In the genomic region with DNA sequence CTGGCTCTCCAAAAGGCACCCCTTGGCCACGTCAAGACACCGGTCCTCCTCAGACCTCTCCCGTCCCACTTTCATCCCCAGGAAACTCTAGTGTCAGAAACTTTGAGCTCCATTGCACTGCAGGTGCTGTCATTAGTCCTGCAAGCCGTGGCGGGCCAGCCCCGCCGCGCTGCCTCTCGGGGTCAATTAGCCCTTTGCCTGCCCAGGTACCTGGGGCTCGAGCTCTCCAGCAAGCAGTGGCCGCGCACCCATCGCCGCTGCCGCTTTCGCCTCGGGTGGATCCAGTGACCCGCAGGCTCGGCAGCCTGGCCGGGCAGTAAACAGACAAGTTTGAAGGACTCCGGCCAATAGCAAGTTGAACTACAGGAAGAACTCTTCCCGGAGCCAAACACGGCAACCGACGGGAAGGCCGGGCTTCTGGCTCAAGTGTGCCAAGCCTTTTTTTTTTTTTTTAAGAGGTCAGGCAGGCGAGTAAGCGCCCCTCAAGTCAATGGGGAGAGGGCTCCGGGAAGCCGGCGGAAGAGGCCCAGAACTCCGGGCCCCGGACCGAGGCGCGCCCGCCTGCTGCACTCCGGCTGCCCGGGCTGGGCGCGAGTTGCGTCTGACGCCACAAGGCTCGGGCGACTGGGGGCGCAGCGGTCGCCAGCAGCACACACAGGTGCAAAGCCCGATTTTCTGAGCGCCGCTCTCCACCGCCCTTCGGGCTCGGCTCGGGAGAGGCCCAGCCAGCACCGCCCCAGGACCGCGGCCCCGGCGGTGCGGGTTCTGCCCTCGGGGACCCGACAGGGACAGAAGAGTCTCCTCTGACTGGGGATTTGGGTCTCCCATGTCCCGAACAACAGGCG, we compare ENCODE assay signal across 7 cellular contexts.
DNase-seq lines count a peak whose midpoint lies in the region; ATAC-seq and TF ChIP-seq lines count a peak whose summit lies in the region.

No MANE protein-coding gene starts in this region.

- peaks cover 26% of the 10 kb centered on the region for H3K4me1 Mint-ChIP-seq in stimulated activated naive CD8-positive, alpha-beta T cell treated with anti-CD3 and anti-CD28 coated beads, Interleukin-15, amount 100 ng/mL, for 72 hours

- DNase-seq in GM10266 (ENCODE audit: extremely low spot score) (peak; percentile 33), caudate nucleus (lab: John Stamatoyannopoulos, UW) (peak in 48 of 61 donors; percentile 7 to 73 (median 52)), left kidney (ENCODE audit: low read depth, low spot score) (peak; percentile 64), NCI-H524 treated with DMSO at 0.1 percent for 48 hours (lab: John Stamatoyannopoulos, UW) (no peak)
- DNase-seq in stimulated activated naive CD8-positive, alpha-beta T cell treated with anti-CD3 and anti-CD28 coated beads, Interleukin-15, amount 100 ng/mL, for 72 hours: peak in 1 of 2 donors; percentile 13

- H3K27ac Mint-ChIP-seq in stimulated activated naive CD8-positive, alpha-beta T cell treated with anti-CD3 and anti-CD28 coated beads, Interleukin-15, amount 100 ng/mL, for 72 hours: no peak overlapping the region

- TF ChIP-seq CTCF in GM10266 (IDR thresholded peaks at IDR 0.05; ENCODE audit: control insufficient read depth, insufficient read depth, low read depth, missing control alignments) (no peak), KMS-11 (conservative IDR thresholded peaks at IDR 0.05; ENCODE audit: low read depth, low read length) (no peak)

- no peaks in the 10 kb centered on the region for H3K4me1 ChIP-seq in KMS-11 (ENCODE audit: low read depth, poor library complexity, severe bottlenecking)

- H3K4me3 ChIP-seq in KMS-11 (IDR thresholded peaks at IDR 0.05; ENCODE audit: insufficient read depth, low read depth, low read length): no peak overlapping the region

- H3K9ac ChIP-seq in KMS-11: no peak overlapping the region; the same call in 1 of the 2 replicates

- peak overlapping the region; percentile 50; the same call in 1 of the 2 replicates for H2AFZ ChIP-seq in KMS-11 (ENCODE audit: low read depth)

- no peaks in the 10 kb centered on the region for H3K9me3 Mint-ChIP-seq in stimulated activated naive CD8-positive, alpha-beta T cell treated with anti-CD3 and anti-CD28 coated beads, Interleukin-15, amount 100 ng/mL, for 72 hours

- peak; percentile 46 for ATAC-seq in stimulated activated naive CD8-positive, alpha-beta T cell treated with anti-CD3 and anti-CD28 coated beads, Interleukin-15, amount 100 ng/mL, for 72 hours
- ATAC-seq in GM21619 (IDR thresholded peaks at IDR 0.05; ENCODE audit: unreplicated experiment): no peak

- H3K27me3 Mint-ChIP-seq in stimulated activated naive CD8-positive, alpha-beta T cell treated with anti-CD3 and anti-CD28 coated beads, Interleukin-15, amount 100 ng/mL, for 72 hours: peaks cover 76% of the 10 kb centered on the region

- H4K20me1 ChIP-seq in KMS-11 (ENCODE audit: insufficient read depth): no peaks in the 10 kb centered on the region

- no peaks in the 10 kb centered on the region for H3K27me3 ChIP-seq in KMS-11 (ENCODE audit: insufficient read depth, low read depth)

- no peaks in the 10 kb centered on the region for H3K36me3 ChIP-seq in KMS-11 (ENCODE audit: insufficient read depth)

- H3K4me3 Mint-ChIP-seq in stimulated activated naive CD8-positive, alpha-beta T cell treated with anti-CD3 and anti-CD28 coated beads, Interleukin-15, amount 100 ng/mL, for 72 hours: peak overlapping the region; percentile 57 to 61

- H3K79me2 ChIP-seq in KMS-11 (ENCODE audit: insufficient read depth, low read depth): no peaks in the 10 kb centered on the region

- peak overlapping the region; percentile 33 for H3K4me2 ChIP-seq in KMS-11

- H3K27ac ChIP-seq in KMS-11: no peak overlapping the region
- H3K27ac ChIP-seq in caudate nucleus (ENCODE audit: low read depth, low read length): peak overlapping the region; percentile 82
